Comparison of ENCODE assay signal across 1 cellular context in the genomic region with DNA sequence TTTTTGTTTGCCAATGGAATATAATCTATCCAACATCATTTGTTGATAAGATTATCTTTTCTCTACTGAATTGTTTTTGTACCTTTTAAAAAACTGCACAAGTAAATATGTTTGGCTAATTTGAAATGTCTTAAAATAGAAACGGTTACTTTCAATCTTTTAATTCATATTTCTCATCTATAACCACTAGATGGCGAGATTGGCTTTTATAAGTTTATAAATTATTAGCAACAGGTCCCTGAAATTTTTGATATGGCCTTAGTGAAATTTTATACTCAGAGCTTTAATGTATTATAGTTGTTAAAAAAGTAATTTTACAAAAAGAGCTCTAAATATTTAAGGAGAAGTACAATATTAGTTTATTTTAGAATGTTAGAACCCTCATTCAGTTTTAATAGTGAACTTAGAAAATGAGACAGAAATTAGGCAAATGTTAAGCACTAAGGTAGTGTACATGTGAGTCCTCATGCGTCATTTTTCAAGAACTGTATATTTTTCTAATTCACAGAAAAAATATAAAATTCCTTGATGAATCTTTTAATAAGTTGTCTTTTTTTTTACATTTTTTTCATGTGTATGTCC.
TF ChIP-seq lines count a peak whose summit lies in the region.

No MANE protein-coding gene starts in this region.

TF ChIP-seq in SK-N-SH treated with all-trans-retinoic acid at 6 μM for 48 hours, 23 proteins besides CTCF, POLR2A, EP300 and RAD21 (continued from another document):
- TF ChIP-seq TOX (CRISPR knock-in tag; IDR thresholded peaks at IDR 0.05; ENCODE audit: borderline replicate concordance) = no peak
- TF ChIP-seq BACH2 (CRISPR knock-in tag; IDR thresholded peaks at IDR 0.05; ENCODE audit: borderline replicate concordance) = no peak
- no peak for TF ChIP-seq TCF4 (CRISPR knock-in tag; IDR thresholded peaks at IDR 0.05; ENCODE audit: borderline replicate concordance)
- TF ChIP-seq SNAI2 (CRISPR knock-in tag; IDR thresholded peaks at IDR 0.05) = no peak
